In the genomic region with DNA sequence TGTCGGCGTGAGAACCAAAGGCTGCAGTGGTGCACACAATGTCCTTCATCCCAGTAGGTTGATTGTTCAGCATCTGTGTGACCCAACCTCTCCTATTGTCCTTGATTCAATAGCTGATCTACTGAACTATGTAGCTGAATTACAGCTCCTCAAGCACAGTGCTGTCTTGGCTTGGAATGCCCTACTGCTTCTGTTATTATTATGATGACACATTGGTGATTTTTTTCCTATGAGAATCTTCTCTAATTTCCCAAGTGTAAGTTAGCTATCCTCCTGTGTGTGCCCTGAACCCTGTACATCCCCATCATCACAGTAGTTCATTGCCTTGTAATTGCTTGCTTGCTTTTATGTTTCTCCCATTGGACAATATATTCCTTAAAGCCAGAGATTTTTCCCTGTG, we compare ENCODE assay signal across 27 cellular contexts.
"Had no signal": no experiment of that assay in that cellular context is flagged by ENCODE, and none has a peak within 500 bp of the region (broad histone marks: within the 10 kb centered on the region; RNA-seq: fewer than 3 reads in every experiment).

No MANE protein-coding gene starts in this region.

- H3K27ac ChIP-seq: breast epithelium, left lung, lower lobe of right lung, ovary, prostate gland, sigmoid colon, tibial nerve had no signal

- H3K27me3 ChIP-seq: breast epithelium, left lung, ovary, tibial nerve had no signal

- H3K9me3 ChIP-seq: breast epithelium, left lung, lower lobe of right lung, ovary, prostate gland, sigmoid colon, tibial nerve had no signal

- DNase-seq: activated CD4-positive, alpha-beta memory T cell treated with anti-CD3 and anti-CD28 coated beads, Interleukin-2, amount 10 ng/mL, durations not matched to agents 7 days and 5 days; activated CD4-positive, alpha-beta T cell treated with anti-CD3 and anti-CD28 coated beads for 1 hour; activated CD4-positive, alpha-beta T cell treated with anti-CD3 and anti-CD28 coated beads, Interleukin-2, amount 10 ng/mL, durations not matched to agents 7 days and 5 days; activated CD8-positive, alpha-beta memory T cell treated with anti-CD3 and anti-CD28 coated beads, Interleukin-2, amount 50 U/mL, for 48 hours; activated gamma-delta T cell; activated naive CD4-positive, alpha-beta T cell treated with anti-CD3 and anti-CD28 coated beads, Interleukin-2, amount 10 ng/mL, durations not matched to agents 7 days and 5 days; activated T-cell treated with anti-CD3 and anti-CD28 coated beads, Interleukin-2, amount 50 U/mL, for 24 hours; amniotic stem cell; effector CD8-positive, alpha-beta T cell; foreskin melanocyte; left lung; lower lobe of right lung; mesenchymal stem cell; natural killer cell; ovary; retina; sigmoid colon; stimulated activated CD4-positive, alpha-beta T cell treated with anti-CD3 and anti-CD28 coated beads, Interleukin-15, amount 100 ng/mL, for 24 hours; stimulated activated CD4-positive, alpha-beta T cell treated with anti-CD3 and anti-CD28 coated beads, Interleukin-2, amount 100 ng/mL, for 24 hours; stimulated activated naive CD4-positive, alpha-beta T cell treated with Interleukin-2 at 50 U/mL for 16 hours; T-helper 17 cell; T1000 had no signal

- FAIRE-seq: endothelial cell of umbilical vein, islet of Langerhans had no signal

- H3K36me3 ChIP-seq: breast epithelium, left lung, lower lobe of right lung, ovary, prostate gland, sigmoid colon, tibial nerve had no signal

- H3K4me1 ChIP-seq: breast epithelium, left lung, lower lobe of right lung, prostate gland, sigmoid colon had no signal

- H3K4me3 ChIP-seq: breast epithelium, left lung, lower lobe of right lung, ovary, prostate gland, sigmoid colon, tibial nerve had no signal

- ATAC-seq: left lung, lower lobe of right lung, natural killer cell, T-helper 17 cell had no signal
